In the genomic region with DNA sequence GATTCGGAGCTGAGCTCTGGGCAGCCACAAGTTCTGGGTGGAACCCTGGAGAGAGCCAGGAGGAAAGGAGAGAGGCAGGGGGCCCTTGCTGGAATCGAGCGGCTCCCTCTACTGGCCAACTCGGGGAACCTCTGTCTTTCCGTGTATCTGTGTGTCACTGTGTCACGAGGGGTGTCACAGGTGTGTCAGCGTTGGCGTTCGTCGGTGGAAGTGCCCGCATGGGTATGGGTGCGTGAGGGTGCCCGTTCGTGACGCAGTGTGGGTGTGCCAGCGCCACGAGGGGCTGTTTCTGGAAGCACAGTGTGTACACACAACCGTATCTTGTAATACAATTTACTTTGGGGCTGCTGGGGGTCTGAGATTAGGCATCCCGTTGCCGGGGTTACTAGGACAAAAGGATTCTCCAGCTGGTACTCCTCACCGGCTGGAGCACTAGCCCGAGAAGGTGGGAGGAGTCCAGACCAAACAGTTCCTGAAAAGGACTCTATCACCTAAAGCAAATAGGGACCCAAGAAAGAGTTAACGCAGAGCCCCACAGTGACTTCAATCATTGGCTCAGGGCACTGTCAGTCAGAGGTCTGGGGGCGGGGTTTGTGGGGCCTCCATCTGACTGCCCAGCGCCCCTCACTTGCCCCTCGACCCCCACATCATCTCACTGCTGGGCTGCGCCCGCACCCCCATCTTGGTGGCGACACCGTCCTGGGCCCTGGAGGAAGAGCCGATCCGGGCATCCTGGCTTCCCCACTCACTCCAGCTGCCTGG, we compare ENCODE assay signal across 1 cellular context.
TF ChIP-seq lines count a peak whose summit lies in the region.

No MANE protein-coding gene starts in this region.

TF ChIP-seq in HepG2, 621 proteins besides CTCF, POLR2A, EP300 and RAD21 (continued from another document and continues in another):
- TF ChIP-seq, protein P1, sequence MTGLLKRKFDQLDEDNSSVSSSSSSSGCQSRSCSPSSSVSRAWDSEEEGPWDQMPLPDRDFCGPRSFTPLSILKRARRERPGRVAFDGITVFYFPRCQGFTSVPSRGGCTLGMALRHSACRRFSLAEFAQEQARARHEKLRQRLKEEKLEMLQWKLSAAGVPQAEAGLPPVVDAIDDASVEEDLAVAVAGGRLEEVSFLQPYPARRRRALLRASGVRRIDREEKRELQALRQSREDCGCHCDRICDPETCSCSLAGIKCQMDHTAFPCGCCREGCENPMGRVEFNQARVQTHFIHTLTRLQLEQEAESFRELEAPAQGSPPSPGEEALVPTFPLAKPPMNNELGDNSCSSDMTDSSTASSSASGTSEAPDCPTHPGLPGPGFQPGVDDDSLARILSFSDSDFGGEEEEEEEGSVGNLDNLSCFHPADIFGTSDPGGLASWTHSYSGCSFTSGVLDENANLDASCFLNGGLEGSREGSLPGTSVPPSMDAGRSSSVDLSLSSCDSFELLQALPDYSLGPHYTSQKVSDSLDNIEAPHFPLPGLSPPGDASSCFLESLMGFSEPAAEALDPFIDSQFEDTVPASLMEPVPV (CRISPR knock-in tag; IDR thresholded peaks at IDR 0.05), result no peak
- TF ChIP-seq POLR2G (IDR thresholded peaks at IDR 0.05; ENCODE audit: low read depth, low read length) (no peak), NR2F1 (CRISPR knock-in tag; IDR thresholded peaks at IDR 0.05) (no peak), ERF (CRISPR knock-in tag; IDR thresholded peaks at IDR 0.05) (no peak), MED13 (CRISPR knock-in tag; IDR thresholded peaks at IDR 0.05) (no peak), TP53 (CRISPR knock-in tag; conservative IDR thresholded peaks at IDR 0.05) (no peak), XRCC5 (optimal IDR thresholded peaks at IDR 0.05; ENCODE audit: low read length) (peak; percentile 69), RELA (CRISPR knock-in tag; IDR thresholded peaks at IDR 0.05) (no peak), MTF1 (CRISPR knock-in tag; IDR thresholded peaks at IDR 0.05) (no peak), RFX5 (IDR thresholded peaks at IDR 0.05; ENCODE audit: low read depth, low read length) (no peak), NFYC (CRISPR knock-in tag; IDR thresholded peaks at IDR 0.05) (peak; percentile 89), IRX3 (CRISPR knock-in tag; IDR thresholded peaks at IDR 0.05; ENCODE audit: borderline replicate concordance, low read depth) (no peak), ZNF143 (CRISPR knock-in tag; IDR thresholded peaks at IDR 0.05) (no peak; the same call in 1 of the 2 replicates), MIXL1 (CRISPR knock-in tag; IDR thresholded peaks at IDR 0.05) (no peak), SSRP1 (CRISPR knock-in tag; IDR thresholded peaks at IDR 0.05) (no peak), ZNF772 (CRISPR knock-in tag; IDR thresholded peaks at IDR 0.05) (0 out of 2 replicates have a peak, but pooled peaks have one; percentile 43), HOXA7 (CRISPR knock-in tag; IDR thresholded peaks at IDR 0.05) (no peak), ISL2 (CRISPR knock-in tag; IDR thresholded peaks at IDR 0.05) (no peak), ZSCAN30 (CRISPR knock-in tag; IDR thresholded peaks at IDR 0.05) (no peak), ZNF235 (CRISPR knock-in tag; IDR thresholded peaks at IDR 0.05; ENCODE audit: borderline replicate concordance) (0 out of 2 replicates have a peak, but pooled peaks have one; percentile 2), SMARCE1 (IDR thresholded peaks at IDR 0.05; ENCODE audit: borderline replicate concordance) (no peak), RAD51 (IDR thresholded peaks at IDR 0.05; ENCODE audit: borderline replicate concordance) (no peak), ZNF776 (CRISPR knock-in tag; IDR thresholded peaks at IDR 0.05) (no peak), ZNF354B (CRISPR knock-in tag; IDR thresholded peaks at IDR 0.05) (no peak), ZNF605 (CRISPR knock-in tag; IDR thresholded peaks at IDR 0.05) (no peak; the same call in 1 of the 2 replicates), ZNF274 (CRISPR knock-in tag; IDR thresholded peaks at IDR 0.05) (0 out of 2 replicates have a peak, but pooled peaks have one; percentile 15), GLI4 (CRISPR knock-in tag; IDR thresholded peaks at IDR 0.05; ENCODE audit: borderline replicate concordance) (0 out of 2 replicates have a peak, but pooled peaks have one; percentile 25), JDP2 (CRISPR knock-in tag; IDR thresholded peaks at IDR 0.05; ENCODE audit: borderline replicate concordance) (no peak), ONECUT2 (CRISPR knock-in tag; IDR thresholded peaks at IDR 0.05) (no peak), NFIB (CRISPR knock-in tag; IDR thresholded peaks at IDR 0.05; ENCODE audit: borderline replicate concordance) (no peak), ZNF350 (CRISPR knock-in tag; IDR thresholded peaks at IDR 0.05; ENCODE audit: borderline replicate concordance, low read depth) (peak; percentile 34; the same call in 1 of the 2 replicates), ZNF30 (CRISPR knock-in tag; IDR thresholded peaks at IDR 0.05) (no peak), LCORL (IDR thresholded peaks at IDR 0.05) (no peak), LCORL (CRISPR knock-in tag; IDR thresholded peaks at IDR 0.05) (no peak), ZMYM2 (CRISPR knock-in tag; IDR thresholded peaks at IDR 0.05) (no peak), AGO1 (IDR thresholded peaks at IDR 0.05; ENCODE audit: low read depth, low read length, poor library complexity, severe bottlenecking) (no peak), ESRRA (CRISPR knock-in tag; IDR thresholded peaks at IDR 0.05; ENCODE audit: low read depth) (no peak), RBAK (CRISPR knock-in tag; IDR thresholded peaks at IDR 0.05) (no peak), PLRG1 (conservative IDR thresholded peaks at IDR 0.05) (no peak), ZNF44 (CRISPR knock-in tag; IDR thresholded peaks at IDR 0.05) (peak; percentile 82; the same call in 1 of the 2 replicates), POLR2AphosphoS2 (IDR thresholded peaks at IDR 0.05; ENCODE audit: low read depth, low read length) (no peak), ZNF749 (CRISPR knock-in tag; IDR thresholded peaks at IDR 0.05; ENCODE audit: borderline replicate concordance) (no peak), KLF11 (CRISPR knock-in tag; IDR thresholded peaks at IDR 0.05) (no peak), ASH2L (IDR thresholded peaks at IDR 0.05; ENCODE audit: insufficient read length, low read depth, low read length) (no peak), SPEN (CRISPR knock-in tag; IDR thresholded peaks at IDR 0.05; ENCODE audit: low read depth) (peak; percentile 55; the same call in 1 of the 2 replicates)
- TF ChIP-seq, protein P2, sequence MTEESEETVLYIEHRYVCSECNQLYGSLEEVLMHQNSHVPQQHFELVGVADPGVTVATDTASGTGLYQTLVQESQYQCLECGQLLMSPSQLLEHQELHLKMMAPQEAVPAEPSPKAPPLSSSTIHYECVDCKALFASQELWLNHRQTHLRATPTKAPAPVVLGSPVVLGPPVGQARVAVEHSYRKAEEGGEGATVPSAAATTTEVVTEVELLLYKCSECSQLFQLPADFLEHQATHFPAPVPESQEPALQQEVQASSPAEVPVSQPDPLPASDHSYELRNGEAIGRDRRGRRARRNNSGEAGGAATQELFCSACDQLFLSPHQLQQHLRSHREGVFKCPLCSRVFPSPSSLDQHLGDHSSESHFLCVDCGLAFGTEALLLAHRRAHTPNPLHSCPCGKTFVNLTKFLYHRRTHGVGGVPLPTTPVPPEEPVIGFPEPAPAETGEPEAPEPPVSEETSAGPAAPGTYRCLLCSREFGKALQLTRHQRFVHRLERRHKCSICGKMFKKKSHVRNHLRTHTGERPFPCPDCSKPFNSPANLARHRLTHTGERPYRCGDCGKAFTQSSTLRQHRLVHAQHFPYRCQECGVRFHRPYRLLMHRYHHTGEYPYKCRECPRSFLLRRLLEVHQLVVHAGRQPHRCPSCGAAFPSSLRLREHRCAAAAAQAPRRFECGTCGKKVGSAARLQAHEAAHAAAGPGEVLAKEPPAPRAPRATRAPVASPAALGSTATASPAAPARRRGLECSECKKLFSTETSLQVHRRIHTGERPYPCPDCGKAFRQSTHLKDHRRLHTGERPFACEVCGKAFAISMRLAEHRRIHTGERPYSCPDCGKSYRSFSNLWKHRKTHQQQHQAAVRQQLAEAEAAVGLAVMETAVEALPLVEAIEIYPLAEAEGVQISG (CRISPR knock-in tag; IDR thresholded peaks at IDR 0.05), result peak; percentile 72
- TF ChIP-seq, protein P3, sequence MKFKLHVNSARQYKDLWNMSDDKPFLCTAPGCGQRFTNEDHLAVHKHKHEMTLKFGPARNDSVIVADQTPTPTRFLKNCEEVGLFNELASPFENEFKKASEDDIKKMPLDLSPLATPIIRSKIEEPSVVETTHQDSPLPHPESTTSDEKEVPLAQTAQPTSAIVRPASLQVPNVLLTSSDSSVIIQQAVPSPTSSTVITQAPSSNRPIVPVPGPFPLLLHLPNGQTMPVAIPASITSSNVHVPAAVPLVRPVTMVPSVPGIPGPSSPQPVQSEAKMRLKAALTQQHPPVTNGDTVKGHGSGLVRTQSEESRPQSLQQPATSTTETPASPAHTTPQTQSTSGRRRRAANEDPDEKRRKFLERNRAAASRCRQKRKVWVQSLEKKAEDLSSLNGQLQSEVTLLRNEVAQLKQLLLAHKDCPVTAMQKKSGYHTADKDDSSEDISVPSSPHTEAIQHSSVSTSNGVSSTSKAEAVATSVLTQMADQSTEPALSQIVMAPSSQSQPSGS (CRISPR knock-in tag; IDR thresholded peaks at IDR 0.05), result no peak
- TF ChIP-seq, protein P4, sequence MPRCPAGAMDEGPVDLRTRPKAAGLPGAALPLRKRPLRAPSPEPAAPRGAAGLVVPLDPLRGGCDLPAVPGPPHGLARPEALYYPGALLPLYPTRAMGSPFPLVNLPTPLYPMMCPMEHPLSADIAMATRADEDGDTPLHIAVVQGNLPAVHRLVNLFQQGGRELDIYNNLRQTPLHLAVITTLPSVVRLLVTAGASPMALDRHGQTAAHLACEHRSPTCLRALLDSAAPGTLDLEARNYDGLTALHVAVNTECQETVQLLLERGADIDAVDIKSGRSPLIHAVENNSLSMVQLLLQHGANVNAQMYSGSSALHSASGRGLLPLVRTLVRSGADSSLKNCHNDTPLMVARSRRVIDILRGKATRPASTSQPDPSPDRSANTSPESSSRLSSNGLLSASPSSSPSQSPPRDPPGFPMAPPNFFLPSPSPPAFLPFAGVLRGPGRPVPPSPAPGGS (CRISPR knock-in tag; IDR thresholded peaks at IDR 0.05), result no peak
- TF ChIP-seq, protein P5, sequence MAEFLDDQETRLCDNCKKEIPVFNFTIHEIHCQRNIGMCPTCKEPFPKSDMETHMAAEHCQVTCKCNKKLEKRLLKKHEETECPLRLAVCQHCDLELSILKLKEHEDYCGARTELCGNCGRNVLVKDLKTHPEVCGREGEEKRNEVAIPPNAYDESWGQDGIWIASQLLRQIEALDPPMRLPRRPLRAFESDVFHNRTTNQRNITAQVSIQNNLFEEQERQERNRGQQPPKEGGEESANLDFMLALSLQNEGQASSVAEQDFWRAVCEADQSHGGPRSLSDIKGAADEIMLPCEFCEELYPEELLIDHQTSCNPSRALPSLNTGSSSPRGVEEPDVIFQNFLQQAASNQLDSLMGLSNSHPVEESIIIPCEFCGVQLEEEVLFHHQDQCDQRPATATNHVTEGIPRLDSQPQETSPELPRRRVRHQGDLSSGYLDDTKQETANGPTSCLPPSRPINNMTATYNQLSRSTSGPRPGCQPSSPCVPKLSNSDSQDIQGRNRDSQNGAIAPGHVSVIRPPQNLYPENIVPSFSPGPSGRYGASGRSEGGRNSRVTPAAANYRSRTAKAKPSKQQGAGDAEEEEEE (CRISPR knock-in tag; IDR thresholded peaks at IDR 0.05; ENCODE audit: borderline replicate concordance), result no peak
- TF ChIP-seq, protein P6, sequence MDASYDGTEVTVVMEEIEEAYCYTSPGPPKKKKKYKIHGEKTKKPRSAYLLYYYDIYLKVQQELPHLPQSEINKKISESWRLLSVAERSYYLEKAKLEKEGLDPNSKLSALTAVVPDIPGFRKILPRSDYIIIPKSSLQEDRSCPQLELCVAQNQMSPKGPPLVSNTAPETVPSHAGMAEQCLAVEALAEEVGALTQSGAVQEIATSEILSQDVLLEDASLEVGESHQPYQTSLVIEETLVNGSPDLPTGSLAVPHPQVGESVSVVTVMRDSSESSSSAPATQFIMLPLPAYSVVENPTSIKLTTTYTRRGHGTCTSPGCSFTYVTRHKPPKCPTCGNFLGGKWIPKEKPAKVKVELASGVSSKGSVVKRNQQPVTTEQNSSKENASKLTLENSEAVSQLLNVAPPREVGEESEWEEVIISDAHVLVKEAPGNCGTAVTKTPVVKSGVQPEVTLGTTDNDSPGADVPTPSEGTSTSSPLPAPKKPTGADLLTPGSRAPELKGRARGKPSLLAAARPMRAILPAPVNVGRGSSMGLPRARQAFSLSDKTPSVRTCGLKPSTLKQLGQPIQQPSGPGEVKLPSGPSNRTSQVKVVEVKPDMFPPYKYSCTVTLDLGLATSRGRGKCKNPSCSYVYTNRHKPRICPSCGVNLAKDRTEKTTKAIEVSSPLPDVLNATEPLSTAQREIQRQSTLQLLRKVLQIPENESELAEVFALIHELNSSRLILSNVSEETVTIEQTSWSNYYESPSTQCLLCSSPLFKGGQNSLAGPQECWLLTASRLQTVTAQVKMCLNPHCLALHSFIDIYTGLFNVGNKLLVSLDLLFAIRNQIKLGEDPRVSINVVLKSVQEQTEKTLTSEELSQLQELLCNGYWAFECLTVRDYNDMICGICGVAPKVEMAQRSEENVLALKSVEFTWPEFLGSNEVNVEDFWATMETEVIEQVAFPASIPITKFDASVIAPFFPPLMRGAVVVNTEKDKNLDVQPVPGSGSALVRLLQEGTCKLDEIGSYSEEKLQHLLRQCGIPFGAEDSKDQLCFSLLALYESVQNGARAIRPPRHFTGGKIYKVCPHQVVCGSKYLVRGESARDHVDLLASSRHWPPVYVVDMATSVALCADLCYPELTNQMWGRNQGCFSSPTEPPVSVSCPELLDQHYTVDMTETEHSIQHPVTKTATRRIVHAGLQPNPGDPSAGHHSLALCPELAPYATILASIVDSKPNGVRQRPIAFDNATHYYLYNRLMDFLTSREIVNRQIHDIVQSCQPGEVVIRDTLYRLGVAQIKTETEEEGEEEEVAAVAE (CRISPR knock-in tag; IDR thresholded peaks at IDR 0.05; ENCODE audit: borderline replicate concordance), result no peak; the same call in 1 of the 2 replicates
- TF ChIP-seq, protein P7, sequence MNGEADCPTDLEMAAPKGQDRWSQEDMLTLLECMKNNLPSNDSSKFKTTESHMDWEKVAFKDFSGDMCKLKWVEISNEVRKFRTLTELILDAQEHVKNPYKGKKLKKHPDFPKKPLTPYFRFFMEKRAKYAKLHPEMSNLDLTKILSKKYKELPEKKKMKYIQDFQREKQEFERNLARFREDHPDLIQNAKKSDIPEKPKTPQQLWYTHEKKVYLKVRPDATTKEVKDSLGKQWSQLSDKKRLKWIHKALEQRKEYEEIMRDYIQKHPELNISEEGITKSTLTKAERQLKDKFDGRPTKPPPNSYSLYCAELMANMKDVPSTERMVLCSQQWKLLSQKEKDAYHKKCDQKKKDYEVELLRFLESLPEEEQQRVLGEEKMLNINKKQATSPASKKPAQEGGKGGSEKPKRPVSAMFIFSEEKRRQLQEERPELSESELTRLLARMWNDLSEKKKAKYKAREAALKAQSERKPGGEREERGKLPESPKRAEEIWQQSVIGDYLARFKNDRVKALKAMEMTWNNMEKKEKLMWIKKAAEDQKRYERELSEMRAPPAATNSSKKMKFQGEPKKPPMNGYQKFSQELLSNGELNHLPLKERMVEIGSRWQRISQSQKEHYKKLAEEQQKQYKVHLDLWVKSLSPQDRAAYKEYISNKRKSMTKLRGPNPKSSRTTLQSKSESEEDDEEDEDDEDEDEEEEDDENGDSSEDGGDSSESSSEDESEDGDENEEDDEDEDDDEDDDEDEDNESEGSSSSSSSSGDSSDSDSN (CRISPR knock-in tag; IDR thresholded peaks at IDR 0.05), result peak; percentile 38; the same call in 1 of the 2 replicates
